Comparison of ENCODE assay signal across 9 cellular contexts in genomic region chr19:46426035-46426505, GRCh38. TPM values are rescaled to one million over a fixed set of nuclear protein-coding genes. Genes with fewer than 3 reads are reported as not detected.
DNase-seq lines count a peak whose midpoint lies in the region; ATAC-seq and TF ChIP-seq lines count a peak whose summit lies in the region.
"Had no signal": no experiment of that assay in that cellular context is flagged by ENCODE, and none has a peak within 500 bp of the region (broad histone marks: within the 10 kb centered on the region; RNA-seq: fewer than 3 reads in every experiment).

No MANE protein-coding gene starts in this region.

- ATAC-seq in activated T-cell treated with anti-CD3 and anti-CD28 coated beads, Interleukin-2, amount 50 U/mL, for 72 hours (replicated peaks in 1 of 2): no peak
- no peak for ATAC-seq in memory B cell (ENCODE audit: low read depth)
- ATAC-seq in upper lobe of right lung: peak; percentile 50

- peaks cover 82% of the 10 kb centered on the region for H3K27me3 Mint-ChIP-seq in activated T-cell treated with anti-CD3 and anti-CD28 coated beads, Interleukin-2, amount 50 U/mL, for 72 hours (ENCODE audit: low read depth)
- peaks cover 38% of the 10 kb centered on the region for H3K27me3 Mint-ChIP-seq in memory B cell

- peaks cover 13% of the 10 kb centered on the region for H3K4me1 ChIP-seq in upper lobe of right lung

- H3K27ac Mint-ChIP-seq in activated T-cell treated with anti-CD3 and anti-CD28 coated beads, Interleukin-2, amount 50 U/mL, for 72 hours: no peak overlapping the region
- H3K27ac Mint-ChIP-seq in memory B cell: no peak overlapping the region

- H3K4me3 ChIP-seq in cardiac fibroblast (replicated peaks in 1 of 2; ENCODE audit: low read depth in 2 of 2, low read length in 2 of 2) (peak overlapping the region; percentile 54 to 58), upper lobe of right lung (peak overlapping the region; percentile 56)

- H3K9me3 ChIP-seq in upper lobe of right lung: no peaks in the 10 kb centered on the region

- H3K27ac ChIP-seq in upper lobe of right lung: peak overlapping the region; percentile 71

- no peaks in the 10 kb centered on the region for H3K36me3 ChIP-seq in upper lobe of right lung

- peak overlapping the region; percentile 65 to 78 for H3K4me3 Mint-ChIP-seq in activated T-cell treated with anti-CD3 and anti-CD28 coated beads, Interleukin-2, amount 50 U/mL, for 72 hours
- peak overlapping the region; percentile 58 for H3K4me3 Mint-ChIP-seq in memory B cell

- peaks cover 34% of the 10 kb centered on the region for H3K4me1 Mint-ChIP-seq in activated T-cell treated with anti-CD3 and anti-CD28 coated beads, Interleukin-2, amount 50 U/mL, for 72 hours (ENCODE audit: low read depth)
- peaks cover 21% of the 10 kb centered on the region for H3K4me1 Mint-ChIP-seq in memory B cell

- TF ChIP-seq CTCF in cardiac fibroblast (IDR thresholded peaks at IDR 0.05; ENCODE audit: low read depth, low read length) (no peak), upper lobe of right lung (IDR thresholded peaks at IDR 0.05) (no peak)

- intact Hi-C loops in upper lobe of right lung (cut with DNase I): no loop called here

- H3K36me3 Mint-ChIP-seq in activated T-cell treated with anti-CD3 and anti-CD28 coated beads, Interleukin-2, amount 50 U/mL, for 72 hours (ENCODE audit: insufficient read depth in 2 of 2): peaks cover 0 to 2% of the 10 kb centered on the region in 2 donors
- H3K36me3 Mint-ChIP-seq in memory B cell: no peaks in the 10 kb centered on the region

- peaks cover 31% of the 10 kb centered on the region for H3K27me3 ChIP-seq in upper lobe of right lung

- DNase-seq in activated T-cell treated with anti-CD3 and anti-CD28 coated beads, Interleukin-2, amount 50 U/mL, for 72 hours: no peak
- no peak for DNase-seq in activated T-cell treated with anti-CD3 and anti-CD28 coated beads for 4 hours
- no peak for DNase-seq in cardiac fibroblast (ENCODE audit: low read depth in 2 of 2)
- no peak for DNase-seq in memory B cell (ENCODE audit: low spot score in 2 of 2)
- DNase-seq in upper lobe of right lung: no peak
- DNase-seq in HPDE6-E6E7 (ENCODE audit: extremely low spot score): no peak
- DNase-seq in islet precursor cell: no peak
- no peak for DNase-seq in GF-D8 (lab: John Stamatoyannopoulos, UW)

- H3K9me3 Mint-ChIP-seq in activated T-cell treated with anti-CD3 and anti-CD28 coated beads, Interleukin-2, amount 50 U/mL, for 72 hours: no peaks in the 10 kb centered on the region
- no peaks in the 10 kb centered on the region for H3K9me3 Mint-ChIP-seq in memory B cell

RNA-seq across cellular contexts. Expression of gene PNMA8C, which starts 2.7 kb away (rescaled TPM):
- not detected for total RNA-seq in activated T-cell treated with anti-CD3 and anti-CD28 coated beads, Interleukin-2, amount 50 U/mL, for 72 hours
- total RNA-seq in upper lobe of right lung: not detected
- total RNA-seq: SK-MEL-5 had no signal

RNA-seq across cellular contexts. Expression of gene CCDC8, which starts 12.7 kb away (rescaled TPM):
- not detected for total RNA-seq in activated T-cell treated with anti-CD3 and anti-CD28 coated beads, Interleukin-2, amount 50 U/mL, for 72 hours
- 8.9 TPM for total RNA-seq in upper lobe of right lung
- total RNA-seq: SK-MEL-5 had no signal

RNA-seq across cellular contexts. Expression of gene PNMA8A, which starts 45.3 kb away (rescaled TPM):
- 1 to 10 TPM in 1 of 2 donors, not detected in 1; 1.9 TPM for total RNA-seq in activated T-cell treated with anti-CD3 and anti-CD28 coated beads, Interleukin-2, amount 50 U/mL, for 72 hours
- 1.8 TPM for total RNA-seq in upper lobe of right lung
